In the genomic region with DNA sequence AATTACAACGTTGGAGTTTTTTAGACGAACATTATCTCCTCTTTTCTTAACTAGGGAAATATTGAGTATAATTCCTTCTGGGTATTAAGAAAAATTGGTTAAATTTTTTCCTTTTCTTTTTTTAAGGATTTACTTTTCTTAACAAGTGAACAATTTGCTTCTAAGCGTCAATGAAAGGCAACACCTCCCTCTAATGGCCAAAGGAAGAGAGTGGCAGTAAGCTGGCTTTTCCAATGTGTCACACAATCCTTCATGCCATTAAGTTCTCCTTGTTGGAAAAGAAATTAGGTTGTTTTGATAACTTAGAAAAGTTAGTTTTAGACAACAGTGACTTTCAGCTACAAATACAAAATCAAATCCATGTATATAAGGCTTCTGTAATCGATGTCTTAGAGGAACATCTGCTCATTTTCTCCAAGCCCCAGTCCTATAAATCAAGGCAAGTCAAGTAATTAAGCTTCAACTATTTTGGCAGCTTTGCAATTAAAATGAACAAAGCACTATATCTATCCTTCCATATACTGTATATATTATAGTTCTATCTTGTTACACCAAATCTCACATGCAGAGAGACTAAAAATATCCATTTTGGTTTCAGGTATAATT, we compare ENCODE assay signal across 8 cellular contexts.
DNase-seq lines count a peak whose midpoint lies in the region; ATAC-seq and TF ChIP-seq lines count a peak whose summit lies in the region.

No MANE protein-coding gene starts in this region.

- H3K4me1 ChIP-seq in GM23248 (ENCODE audit: insufficient read depth), result peaks cover 24% of the 10 kb centered on the region
- H3K4me1 ChIP-seq in PC-9 (replicated peaks; ENCODE audit: insufficient read depth), result no peaks in the 10 kb centered on the region

- H3K4me3 ChIP-seq in AG10803 (ENCODE audit: low read length) (no peak overlapping the region), GM23248 (no peak overlapping the region), PC-9 (no peak overlapping the region), epithelial cell of proximal tubule (ENCODE audit: low read depth, low read length) (no peak overlapping the region)

- H3K4me2 ChIP-seq in GM23248 (ENCODE audit: unreplicated experiment) (no peak overlapping the region), PC-9 (no peak overlapping the region)

- POLR2A ChIA-PET in PC-9 (lab: Charles Lee; ENCODE audit: unreplicated experiment), result no interaction called here

- CTCF ChIA-PET in PC-9 (lab: Charles Lee), result interaction anchor here (0.6 to 1.5 kb wide), 7 partner anchors 12 to 2000 kb away, joined by 3 to 13 read pairs (median 4); no protein-coding TSS in a partner anchor

- no peaks in the 10 kb centered on the region for H3K27me3 ChIP-seq in GM23248 (replicated peaks; ENCODE audit: insufficient read depth)
- no peaks in the 10 kb centered on the region for H3K27me3 ChIP-seq in PC-9 (ENCODE audit: insufficient read depth, low read depth)

- intact Hi-C loops in PC-9 (cut with micrococcal nuclease; ENCODE audit: unreplicated experiment), result loop anchor here (1.0 to 10.0 kb wide), 5 partner anchors 470 to 1057 kb away; partner anchors contain the start of gene ARPC5

- in situ Hi-C loops in GM23248 (cut with MboI), result no loop called here

- H3K27ac ChIP-seq in GM23248 (no peak overlapping the region), PC-9 (no peak overlapping the region)

- H3K9me3 ChIP-seq in GM23248 (ENCODE audit: low read depth) (no peaks in the 10 kb centered on the region), PC-9 (ENCODE audit: insufficient read depth, low read depth) (no peaks in the 10 kb centered on the region)

- peak; percentile 95 for TF ChIP-seq CTCF in AG10803 (conservative IDR thresholded peaks at IDR 0.05; ENCODE audit: low read length)
- TF ChIP-seq CTCF in PC-9 (conservative IDR thresholded peaks at IDR 0.05), result peak; percentile 81
- peak; percentile 90 for TF ChIP-seq CTCF in epithelial cell of proximal tubule (conservative IDR thresholded peaks at IDR 0.05; ENCODE audit: low read depth, low read length)

- H3K9me2 ChIP-seq in GM23248 (ENCODE audit: insufficient read depth) (no peaks in the 10 kb centered on the region), PC-9 (ENCODE audit: insufficient read depth) (no peaks in the 10 kb centered on the region)

- no peak overlapping the region for H2AFZ ChIP-seq in GM23248
- no peak overlapping the region for H2AFZ ChIP-seq in PC-9

- H3F3A ChIP-seq in GM23248 (ENCODE audit: insufficient read depth) (peaks cover 26% of the 10 kb centered on the region), PC-9 (ENCODE audit: insufficient read depth, low read depth) (no peaks in the 10 kb centered on the region)

- 5 to 6% methylated on average over 4 of the region's 4 CpGs for WGBS in GM23248 (ENCODE audit: low coverage in 1 of 2, low lambda C conversion rate in 2 of 2, missing lambda C conversion rate in 2 of 2), 2 experiments

- peaks cover 32% of the 10 kb centered on the region; the same call in 1 of the 2 replicates for H3K36me3 ChIP-seq in GM23248 (ENCODE audit: low read depth)
- H3K36me3 ChIP-seq in PC-9 (ENCODE audit: low read depth), result no peaks in the 10 kb centered on the region

- BruUV-seq in PC-9 (replicated peaks; lab: Mats Ljungman, UMichigan), result no TSS peak

- 0 out of 2 replicates have a peak overlapping the region, but pooled peaks have one; percentile 9 for H3K9ac ChIP-seq in GM23248

- no peak for TF ChIP-seq POLR2A in GM18505 (IDR thresholded peaks at IDR 0.05; ENCODE audit: borderline replicate concordance, extremely low read depth, insufficient read depth, insufficient read length)

- no peaks in the 10 kb centered on the region for H4K20me1 ChIP-seq in GM23248 (ENCODE audit: insufficient read depth)
- no peaks in the 10 kb centered on the region for H4K20me1 ChIP-seq in PC-9 (ENCODE audit: insufficient read depth)

- H3K79me2 ChIP-seq in GM23248 (ENCODE audit: insufficient read depth) (no peaks in the 10 kb centered on the region), PC-9 (ENCODE audit: low read depth) (no peaks in the 10 kb centered on the region)

- ATAC-seq in GM19463 (IDR thresholded peaks at IDR 0.05; ENCODE audit: unreplicated experiment), result no peak
- ATAC-seq in GM18505 (IDR thresholded peaks at IDR 0.05; ENCODE audit: unreplicated experiment), result no peak

- DNase-seq in AG10803 (ENCODE audit: low read depth) (peak; percentile 69), GM23248 (peak; percentile 72), PC-9 (peak in 1 of 2 experiments; percentile 29), epithelial cell of proximal tubule (ENCODE audit: low read depth) (peak; percentile 26), occipital lobe (lab: John Stamatoyannopoulos, UW) (peak; percentile 8)
- no peak for DNase-seq in activated CD4-positive, alpha-beta T cell treated with anti-CD3 and anti-CD28 coated beads for 1 hour
